ENCODE assay signal across 17 cellular contexts in genomic region chr1:145707183-145707867, GRCh38. TPM values are rescaled to one million over a fixed set of nuclear protein-coding genes. Genes with fewer than 3 reads are reported as not detected.
DNase-seq lines count a peak whose midpoint lies in the region; ATAC-seq and TF ChIP-seq lines count a peak whose summit lies in the region.
"Had no signal": no experiment of that assay in that cellular context is flagged by ENCODE, and none has a peak within 500 bp of the region (broad histone marks: within the 10 kb centered on the region; RNA-seq: fewer than 3 reads in every experiment).

Gene PDZK1, minus strand, starts transcription at chr1:145707368. Its CDS starts 19,347 bp downstream, at chr1:145688021.

- WGBS in neuronal stem cell (ENCODE audit: extremely low coverage in 2 of 2, insufficient read length in 2 of 2, insufficient replicate concordance in 1 of 2), 2 donors, result no CpG with 5 or more reads among the region's 9 CpGs

- no peak for ATAC-seq in HCT116
- ATAC-seq: left lung had no signal

- CTCF ChIA-PET in HCT116 (lab: Charles Lee), result no interaction called here

- H3K9me2 ChIP-seq in HCT116 (ENCODE audit: insufficient read depth), result no peaks in the 10 kb centered on the region

- H3K79me1 ChIP-seq in neuronal stem cell (ENCODE audit: low read depth, low read length), result no peaks in the 10 kb centered on the region

- no peak within 1 kb of the TSS for H3K14ac ChIP-seq in neuronal stem cell (ENCODE audit: low read length)

- TF ChIP-seq CTCF in HCT116 (IDR thresholded peaks at IDR 0.05 in 2 of 3, conservative IDR thresholded peaks at IDR 0.05 in 1 of 3; ENCODE audit: borderline replicate concordance in 1 of 3, insufficient read depth in 1 of 3, low read depth in 2 of 3, low read length in 2 of 3), result no peak

- 0 out of 2 replicates have a peak within 1 kb of the TSS, but pooled peaks have one; percentile 10 for H3K9ac ChIP-seq in HCT116 (ENCODE audit: low read length)
- no peak within 1 kb of the TSS for H3K9ac ChIP-seq in neuronal stem cell (ENCODE audit: low read depth, low read length, poor library complexity)
- H3K9ac ChIP-seq: BLaER1 treated with 17β-estradiol and CSF1 and Interleukin-3, amounts not matched to agents 10 nM and 100 nM had no signal

- no peaks in the 10 kb centered on the region for H3K27me3 ChIP-seq in HCT116 (ENCODE audit: insufficient read depth, low read length)
- peaks cover 0 to 14% (median 0%) of the 10 kb centered on the region in 3 experiments for H3K27me3 ChIP-seq in neuronal stem cell (ENCODE audit: control insufficient read depth in 3 of 3, insufficient read depth in 3 of 3, low read depth in 1 of 3, low read length in 3 of 3)
- H3K27me3 ChIP-seq: BLaER1 treated with 17β-estradiol and CSF1 and Interleukin-3, amounts not matched to agents 10 nM and 100 nM; left lung; MG63 had no signal

- H3K36me3 ChIP-seq in HCT116 (ENCODE audit: control insufficient read depth in 1 of 2, insufficient read depth in 2 of 2, low read length in 2 of 2), result no peaks in the 10 kb centered on the region
- no peaks in the 10 kb centered on the region for H3K36me3 ChIP-seq in neuronal stem cell (replicated peaks in 1 of 2; ENCODE audit: control insufficient read depth in 2 of 2, insufficient read depth in 2 of 2, low read length in 2 of 2)
- H3K36me3 ChIP-seq: BLaER1 treated with 17β-estradiol and CSF1 and Interleukin-3, amounts not matched to agents 10 nM and 100 nM; HAP-1; left lung; MG63 had no signal

- H3K79me2 ChIP-seq in HCT116 (ENCODE audit: insufficient read depth, low read length), result no peaks in the 10 kb centered on the region

- H3K4me2 ChIP-seq in HCT116 (ENCODE audit: low read length), result peak within 1 kb of the TSS; percentile 41
- no peak within 1 kb of the TSS for H3K4me2 ChIP-seq in neuronal stem cell (ENCODE audit: insufficient read depth, low read length, poor library complexity, severe bottlenecking)
- H3K4me2 ChIP-seq: BLaER1 treated with 17β-estradiol and CSF1 and Interleukin-3, amounts not matched to agents 10 nM and 100 nM had no signal

- no peak within 1 kb of the TSS for H2BK15ac ChIP-seq in neuronal stem cell (ENCODE audit: low read length)

- H3K27ac ChIP-seq in HCT116 (ENCODE audit: low read depth, low read length) (no peak within 1 kb of the TSS), neuronal stem cell (replicated peaks; ENCODE audit: low read length) (no peak within 1 kb of the TSS)
- H3K27ac ChIP-seq: BLaER1 treated with 17β-estradiol and CSF1 and Interleukin-3, amounts not matched to agents 10 nM and 100 nM; left lung had no signal

- DNase-seq in HCT116 (ENCODE audit: low read depth, low spot score) (no peak), RPMI7951 (ENCODE audit: low read depth) (peak; percentile 41), glomerular visceral epithelial cell (ENCODE audit: extremely low spot score) (peak; percentile 52), neuronal stem cell (ENCODE audit: low spot score) (no peak), posterior vena cava (ENCODE audit: low spot score) (no peak), NCI-H748 (lab: John Stamatoyannopoulos, UW; ENCODE audit: unreplicated experiment) (no peak)
- no peak for DNase-seq in effector CD4-positive, alpha-beta T cell
- DNase-seq in stimulated activated CD4-positive, alpha-beta T cell treated with anti-CD3 and anti-CD28 coated beads, Interleukin-4, amount 100 ng/mL, for 1 hour, result no peak
- DNase-seq: activated CD4-positive, alpha-beta memory T cell treated with anti-CD3 and anti-CD28 coated beads, Interleukin-2, amount 10 ng/mL, durations not matched to agents 7 days and 5 days; activated effector memory CD4-positive, alpha-beta T cell treated with anti-CD3 and anti-CD28 coated beads, Interleukin-2, amount 50 U/mL, for 16 hours; left lung; MG63; RPMI8226; stimulated activated CD4-positive, alpha-beta T cell treated with anti-CD3 and anti-CD28 coated beads, Interleukin-12 subunit alpha, Interleukin-12 subunit beta, amount 100 ng/mL, for 4 hours; T-helper 9 cell had no signal

- H4K20me1 ChIP-seq in HCT116 (ENCODE audit: insufficient read depth), result no peaks in the 10 kb centered on the region
- H4K20me1 ChIP-seq: BLaER1 treated with 17β-estradiol and CSF1 and Interleukin-3, amounts not matched to agents 10 nM and 100 nM had no signal

- H4K8ac ChIP-seq in neuronal stem cell (ENCODE audit: low read depth, low read length), result no peak within 1 kb of the TSS

- intact Hi-C loops in HCT116 (cut with micrococcal nuclease), result no loop called here
- intact Hi-C loops in posterior vena cava (cut with DNase I), result no loop called here

- TF ChIP-seq RAD21 in HCT116 (IDR thresholded peaks at IDR 0.05; ENCODE audit: low read depth), result no peak

- BruUV-seq in HCT116 (replicated peaks; lab: Mats Ljungman, UMichigan), result no TSS peak

- H3K18ac ChIP-seq in neuronal stem cell (ENCODE audit: low read length), result peak within 1 kb of the TSS; percentile 32

- H3K9me3 ChIP-seq in HCT116 (ENCODE audit: control insufficient read depth in 1 of 2, insufficient read depth in 1 of 2, low read depth in 1 of 2, low read length in 2 of 2) (no peaks in the 10 kb centered on the region), neuronal stem cell (replicated peaks in 1 of 2; ENCODE audit: control insufficient read depth in 2 of 2, insufficient read depth in 1 of 2, low read depth in 1 of 2, low read length in 2 of 2) (no peaks in the 10 kb centered on the region)
- H3K9me3 ChIP-seq: BLaER1 treated with 17β-estradiol and CSF1 and Interleukin-3, amounts not matched to agents 10 nM and 100 nM; HAP-1; left lung; MG63 had no signal

- H3K4me3 ChIP-seq in HCT116 (replicated peaks in 1 of 2; ENCODE audit: low read depth in 1 of 2, low read length in 2 of 2) (no peak within 1 kb of the TSS), neuronal stem cell (ENCODE audit: low read length in 2 of 2) (no peak within 1 kb of the TSS)
- H3K4me3 ChIP-seq: BLaER1 treated with 17β-estradiol and CSF1 and Interleukin-3, amounts not matched to agents 10 nM and 100 nM; HAP-1; left lung; MG63 had no signal

- no peak within 1 kb of the TSS for H2BK12ac ChIP-seq in neuronal stem cell (ENCODE audit: low read length)

- no peak within 1 kb of the TSS for H2BK5ac ChIP-seq in neuronal stem cell (ENCODE audit: low read length)

- H2AFZ ChIP-seq in HCT116 (ENCODE audit: low read depth, low read length, poor library complexity, severe bottlenecking) (no peak within 1 kb of the TSS), neuronal stem cell (ENCODE audit: low read length) (peak within 1 kb of the TSS; percentile 32)

- H3K4ac ChIP-seq in neuronal stem cell (ENCODE audit: low read length), result no peak within 1 kb of the TSS

- RAD21 ChIA-PET in HCT116 (lab: Charles Lee; ENCODE audit: low non-redundant PET in 1 of 2, low total read pairs in 2 of 2, uncharacterized antibody in 2 of 2, unreplicated experiment in 2 of 2), result no interaction called here

- no peak within 1 kb of the TSS for H2BK120ac ChIP-seq in neuronal stem cell (ENCODE audit: low read depth, low read length)

- POLR2A ChIA-PET in HCT116 (lab: Charles Lee), result no interaction called here

- no peak for TF ChIP-seq POLR2A in HCT116 (IDR thresholded peaks at IDR 0.05; ENCODE audit: borderline replicate concordance, extremely low read depth, insufficient read depth, insufficient read length)

- H3K4me1 ChIP-seq in HCT116 (ENCODE audit: control insufficient read depth in 1 of 2, insufficient read depth in 2 of 2, low read length in 2 of 2) (peaks cover 4 to 27% of the 10 kb centered on the region in 2 experiments; a peak in 3 of 4 replicates), neuronal stem cell (ENCODE audit: control insufficient read depth in 2 of 2, insufficient read depth in 1 of 2, low read depth in 1 of 2, low read length in 2 of 2) (peaks cover 7 to 9% of the 10 kb centered on the region in 2 donors)
- H3K4me1 ChIP-seq: BLaER1 treated with 17β-estradiol and CSF1 and Interleukin-3, amounts not matched to agents 10 nM and 100 nM; HAP-1; left lung had no signal

- H3K23ac ChIP-seq in neuronal stem cell (ENCODE audit: low read depth, low read length, poor library complexity), result no peak within 1 kb of the TSS

- peak within 1 kb of the TSS; percentile 5 for H2AK5ac ChIP-seq in neuronal stem cell (ENCODE audit: low read depth, low read length)

- H4K91ac ChIP-seq in neuronal stem cell (ENCODE audit: low read depth, low read length, poor library complexity), result no peak within 1 kb of the TSS

TF ChIP-seq in HCT116, 20 proteins besides CTCF, POLR2A, EP300 and RAD21:
- TF ChIP-seq ATF3 (IDR thresholded peaks at IDR 0.05), result no peak
- TF ChIP-seq ZNF274 (IDR thresholded peaks at IDR 0.05; ENCODE audit: low read depth, low read length), result no peak
- no peak for TF ChIP-seq CBX3 (IDR thresholded peaks at IDR 0.05; ENCODE audit: low read depth)
- no peak for TF ChIP-seq TCF7L2 (IDR thresholded peaks at IDR 0.05; ENCODE audit: borderline replicate concordance, extremely low read depth, insufficient read depth, insufficient read length)
- TF ChIP-seq ZFX (IDR thresholded peaks at IDR 0.05), result no peak
- TF ChIP-seq FOSL1 (IDR thresholded peaks at IDR 0.05; ENCODE audit: low read depth), result no peak

RNA-seq across cellular contexts. Expression of gene PDZK1, which starts in this region (rescaled TPM):
- total RNA-seq in HCT116 (2021; ENCODE audit: unreplicated experiment), result 0.27 TPM
- polyA plus RNA-seq in HCT116 (2012), result 0.25 TPM in 1 of 2 replicates, not detected in the other
- 5.3 and 6.1 TPM in 2 replicates for total RNA-seq in RPMI7951 (2014; rRNA removed; shearing (Covaris generic))
- polyA plus RNA-seq in neuronal stem cell (2013, experiment 1 of 2), result 0.20 TPM
- 0.22 TPM for polyA plus RNA-seq in neuronal stem cell (2013, experiment 2 of 2)
- under 1 TPM in 1 of 2 donors, not detected in 1; 0.29 TPM for total RNA-seq in posterior vena cava

Comparison
In these comparisons a context has a peak if more than half of its experiments do, and no peak if none do; other contexts are left out.
1. DNase-seq: peak in RPMI7951 (single experiment) and glomerular visceral epithelial cell (single experiment); none in HCT116 (single experiment), neuronal stem cell (single experiment), effector CD4-positive, alpha-beta T cell (single experiment), posterior vena cava (single experiment), NCI-H748 (single experiment) and stimulated activated CD4-positive, alpha-beta T cell treated with anti-CD3 and anti-CD28 coated beads, Interleukin-4, amount 100 ng/mL, for 1 hour (single experiment).